Comparison of ENCODE assay signal across 8 cellular contexts in the genomic region with DNA sequence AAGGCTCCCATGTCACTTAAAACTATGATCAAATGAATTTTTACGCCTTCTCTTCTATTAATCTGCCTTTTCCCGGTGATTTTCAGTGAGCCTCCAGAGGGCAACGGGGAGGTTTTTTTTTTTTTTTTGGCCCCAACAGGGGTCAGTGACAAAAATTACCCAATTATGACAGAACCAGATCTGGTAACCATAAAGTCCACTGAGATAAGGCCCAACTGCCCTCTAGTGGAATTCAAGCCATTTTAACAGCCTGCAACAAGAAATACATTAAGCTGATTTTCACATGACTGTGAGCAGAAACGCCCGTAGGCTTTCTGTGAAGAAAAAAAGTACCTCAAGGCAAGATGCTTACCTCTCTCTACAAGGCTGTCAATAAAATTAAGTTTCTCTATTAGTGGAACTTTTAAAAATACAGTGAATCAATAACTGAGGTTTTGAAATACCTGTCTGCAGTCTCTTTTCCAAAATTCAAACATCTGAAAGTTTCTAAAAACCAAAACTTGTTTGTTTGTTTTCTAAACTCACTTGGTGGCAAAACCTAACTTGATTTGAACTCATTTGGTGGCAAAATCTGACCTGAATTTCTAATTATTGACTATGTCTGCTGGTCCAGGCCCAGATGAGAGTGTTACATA. TPM values are rescaled to one million over a fixed set of nuclear protein-coding genes. Genes with fewer than 3 reads are reported as not detected.
A peak's percentile ranks its signal among the peaks of the same experiment; 100 is the strongest.
DNase-seq lines count a peak whose midpoint lies in the region; ATAC-seq and TF ChIP-seq lines count a peak whose summit lies in the region.

No MANE protein-coding gene starts in this region.

- H3F3A ChIP-seq in SU-DHL-6 (ENCODE audit: insufficient read depth) = no peaks in the 10 kb centered on the region

- H3K27me3 ChIP-seq in SU-DHL-6 (ENCODE audit: low read length) (no peaks in the 10 kb centered on the region), tibial nerve (no peaks in the 10 kb centered on the region)

- H3K27ac ChIP-seq in SU-DHL-6 (ENCODE audit: low read depth, low read length) (no peak overlapping the region), tibial nerve (no peak overlapping the region)

- ATAC-seq in HG02981 (IDR thresholded peaks at IDR 0.05; ENCODE audit: unreplicated experiment) (no peak), HG02678 (IDR thresholded peaks at IDR 0.05; ENCODE audit: unreplicated experiment) (no peak)

- H4K20me1 ChIP-seq in SU-DHL-6 (ENCODE audit: low read depth, low read length) = no peaks in the 10 kb centered on the region

- no peak overlapping the region for H3K9ac ChIP-seq in SU-DHL-6 (ENCODE audit: low read length)

- H3K36me3 ChIP-seq in SU-DHL-6 (ENCODE audit: low read length) (no peaks in the 10 kb centered on the region), tibial nerve (no peaks in the 10 kb centered on the region)

- H3K9me3 ChIP-seq in SU-DHL-6 (ENCODE audit: insufficient read depth, low read length) (no peaks in the 10 kb centered on the region), tibial nerve (no peaks in the 10 kb centered on the region)

- 67 to 74% methylated on average over 5 of the region's 5 CpGs for WGBS in tibial nerve, 2 donors

- no peaks in the 10 kb centered on the region for H3K79me2 ChIP-seq in SU-DHL-6 (ENCODE audit: insufficient read depth, low read length)

- TF ChIP-seq POLR2A in tibial nerve (IDR thresholded peaks at IDR 0.05) = no peak

- H3K4me3 ChIP-seq in SU-DHL-6 (ENCODE audit: insufficient read depth, low read length, poor library complexity, severe bottlenecking) (no peak overlapping the region), tibial nerve (no peak overlapping the region)

- H3K4me2 ChIP-seq in SU-DHL-6 (ENCODE audit: low read depth, low read length, poor library complexity, severe bottlenecking) = no peak overlapping the region

- H3K9me2 ChIP-seq in SU-DHL-6 (replicated peaks; ENCODE audit: insufficient read depth, low read length) = no peaks in the 10 kb centered on the region

- TF ChIP-seq EP300 in tibial nerve (IDR thresholded peaks at IDR 0.05) = no peak

- peaks cover 0 to 2% (median 0%) of the 10 kb centered on the region in 4 donors for H3K4me1 ChIP-seq in tibial nerve

- no peak overlapping the region for H2AFZ ChIP-seq in SU-DHL-6 (ENCODE audit: low read depth, low read length, severe bottlenecking)

- TF ChIP-seq CTCF in SU-DHL-6 (IDR thresholded peaks at IDR 0.05; ENCODE audit: insufficient read depth, low read length, poor library complexity, severe bottlenecking) (peak; percentile 10), tibial nerve (IDR thresholded peaks at IDR 0.05) (peak in 4 of 5 experiments; percentile 16 to 61 (median 37))

- DNase-seq in NCI-H526 (lab: John Stamatoyannopoulos, UW) (peak; percentile 0 to 9), NCI-H526 treated with DMSO at 0.1 percent for 48 hours (lab: John Stamatoyannopoulos, UW) (no peak), globus pallidus (ENCODE audit: low spot score) (peak; percentile 8), tibial nerve (ENCODE audit: low spot score in 2 of 2) (no peak), NCI-H524 treated with DMSO at 0.1 percent for 48 hours (lab: John Stamatoyannopoulos, UW) (no peak)

RNA-seq across cellular contexts. Expression of gene FST, which starts 49.7 kb away (rescaled TPM):
- total RNA-seq in tibial nerve = 10 to 100 TPM in 3 of 4 donors, 1 to 10 TPM in 1; 1.8 to 27.3 (median 12.9) TPM

Comparison
In these comparisons a context has a peak if more than half of its experiments do, and no peak if none do; other contexts are left out.
1. DNase-seq: peak in NCI-H526 (2 of 2) and globus pallidus (single experiment); none in NCI-H526 treated with DMSO at 0.1 percent for 48 hours (single experiment), tibial nerve (0 of 2) and NCI-H524 treated with DMSO at 0.1 percent for 48 hours (single experiment).